ENCODE assay signal across 9 cellular contexts in the genomic region with DNA sequence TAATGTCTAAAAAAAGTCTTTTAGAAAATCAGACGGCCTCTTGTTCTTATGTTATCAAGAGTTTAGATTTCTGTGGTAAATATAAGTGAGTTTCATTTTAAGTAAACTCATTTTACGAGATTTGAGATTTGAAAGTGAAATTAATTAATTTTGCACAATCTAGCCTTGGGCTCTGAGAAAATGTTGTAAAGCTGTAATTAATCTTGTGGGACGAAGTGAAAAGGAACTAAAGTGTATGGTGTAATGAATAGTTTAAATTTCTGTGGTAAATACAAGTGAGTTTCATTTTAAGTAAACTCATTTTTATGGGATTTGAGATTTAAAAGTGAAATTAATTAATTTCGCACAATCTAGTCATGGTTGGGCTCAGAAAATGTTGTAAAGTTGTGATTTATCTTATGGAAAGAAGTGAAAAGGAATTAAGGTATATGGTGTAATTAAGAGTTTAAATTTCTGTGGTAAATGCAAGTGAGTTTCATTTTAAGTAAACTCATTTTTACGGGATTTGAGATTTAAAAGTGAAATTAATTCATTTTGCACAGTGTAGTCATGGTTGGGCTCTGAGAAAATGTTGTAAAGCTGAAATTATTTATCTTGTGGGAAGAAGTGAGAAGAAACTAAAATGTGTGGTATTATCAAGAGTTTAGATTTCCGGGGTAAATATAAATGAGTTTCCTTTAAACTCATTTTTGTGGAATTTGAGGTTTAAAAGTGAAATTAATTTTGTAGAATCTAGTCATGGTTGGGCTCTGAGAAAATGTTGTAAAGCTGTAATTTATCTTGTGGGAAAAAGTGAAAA. TPM values are rescaled to one million over a fixed set of nuclear protein-coding genes. Genes with fewer than 3 reads are reported as not detected.
DNase-seq lines count a peak whose midpoint lies in the region; ATAC-seq, FAIRE-seq and TF ChIP-seq lines count a peak whose summit lies in the region.
"Had no signal": no experiment of that assay in that cellular context is flagged by ENCODE, and none has a peak within 500 bp of the region (broad histone marks: within the 10 kb centered on the region; RNA-seq: fewer than 3 reads in every experiment).

No MANE protein-coding gene starts in this region.

- no peak overlapping the region for H3K23ac ChIP-seq in H1 (ENCODE audit: insufficient read length)

- peaks cover 2% of the 10 kb centered on the region; the same call in 1 of the 2 replicates for H3K23me2 ChIP-seq in H1 (ENCODE audit: low read depth, low read length)

- H3K4me1 Mint-ChIP-seq in CD14-positive monocyte, result peaks cover 20% of the 10 kb centered on the region

- no peak for ATAC-seq in HG03025 (IDR thresholded peaks at IDR 0.05; ENCODE audit: low FRiP score, unreplicated experiment)

- peaks cover 24 to 40% (median 34%) of the 10 kb centered on the region in 3 donors for H3K27me3 Mint-ChIP-seq in CD14-positive monocyte (ENCODE audit: low read depth in 3 of 3)

- H2AK5ac ChIP-seq in H1 (ENCODE audit: low read depth, low read length), result no peak overlapping the region

- TF ChIP-seq CTCF in CD14-positive monocyte (IDR thresholded peaks at IDR 0.05) (no peak), OCI-LY3 (IDR thresholded peaks at IDR 0.05; ENCODE audit: low read depth, low read length) (no peak), H1 (IDR thresholded peaks at IDR 0.05; ENCODE audit: control extremely low read depth in 1 of 3, insufficient read depth in 1 of 3, low read depth in 1 of 3, low read length in 3 of 3) (no peak), neutrophil (IDR thresholded peaks at IDR 0.05) (no peak)

- no peak overlapping the region for H4K91ac ChIP-seq in H1 (replicated peaks; ENCODE audit: insufficient read length, low read length)

- no peaks in the 10 kb centered on the region for H3K9me3 ChIP-seq in OCI-LY3 (ENCODE audit: insufficient read depth, low read length)
- no peaks in the 10 kb centered on the region for H3K9me3 ChIP-seq in H1 (ENCODE audit: insufficient read depth in 2 of 2, low read depth in 1 of 2, low read length in 1 of 2)
- H3K9me3 ChIP-seq in neutrophil, result no peaks in the 10 kb centered on the region

- 0 out of 2 replicates have a peak overlapping the region, but pooled peaks have one; percentile 25 for H4K8ac ChIP-seq in H1 (ENCODE audit: extremely low read depth, insufficient read depth, low read length)

- peaks cover 0 to 7% of the 10 kb centered on the region in 2 donors for H3K36me3 Mint-ChIP-seq in CD14-positive monocyte

- H4K20me1 ChIP-seq in OCI-LY3 (ENCODE audit: insufficient read depth, low read length) (no peaks in the 10 kb centered on the region), H1 (replicated peaks in 1 of 2; ENCODE audit: control insufficient read depth in 1 of 2, insufficient read depth in 2 of 2, low read length in 2 of 2) (peaks cover 0 to 2% of the 10 kb centered on the region in 2 experiments)

- WGBS in H1 (ENCODE audit: extremely low coverage in 1 of 2, insufficient coverage in 1 of 2, insufficient read length in 1 of 2, insufficient replicate concordance in 2 of 2, low coverage in 1 of 2, low lambda C conversion rate in 2 of 2, missing lambda C conversion rate in 1 of 2), 2 experiments, result 75% methylated on average over 6 of the region's 6 CpGs; no CpG with 5 or more reads in 1 of the 2 experiments

- H4K5ac ChIP-seq in H1 (ENCODE audit: insufficient read length, low read depth, low read length), result no peak overlapping the region

- peak overlapping the region; percentile 9; the same call in 1 of the 2 replicates for H3K4me2 ChIP-seq in OCI-LY3 (ENCODE audit: low read length)
- peak overlapping the region; percentile 83 to 96 for H3K4me2 ChIP-seq in H1 (ENCODE audit: insufficient read depth in 1 of 2, low read depth in 2 of 2, low read length in 2 of 2)

- no peak for TF ChIP-seq EP300 in H1 (IDR thresholded peaks at IDR 0.05; ENCODE audit: borderline replicate concordance in 1 of 2, low read depth in 2 of 2, low read length in 2 of 2)

- no peak for TF ChIP-seq RAD21 in H1 (IDR thresholded peaks at IDR 0.05 in 1 of 2, conservative IDR thresholded peaks at IDR 0.05 in 1 of 2; ENCODE audit: low read depth in 2 of 2, low read length in 2 of 2)

- H3K4me3 Mint-ChIP-seq in CD14-positive monocyte, result peak overlapping the region; percentile 83 to 96

- H3K4me1 ChIP-seq in OCI-LY3 (ENCODE audit: low read length) (peaks cover 12% of the 10 kb centered on the region), H1 (replicated peaks in 1 of 4; ENCODE audit: control insufficient read depth in 3 of 4, insufficient read depth in 4 of 4, low read length in 3 of 4) (peaks cover 0 to 2% (median 0%) of the 10 kb centered on the region in 4 experiments; a peak in 1 of 7 replicates), neutrophil (ENCODE audit: control insufficient read depth in 1 of 2, insufficient read depth in 1 of 2, low read depth in 1 of 2, low read length in 1 of 2) (peaks cover 16 to 20% of the 10 kb centered on the region in 2 experiments)

- H2BK20ac ChIP-seq in H1 (ENCODE audit: low read length), result no peak overlapping the region

- no peak overlapping the region for H2BK15ac ChIP-seq in H1 (ENCODE audit: low read length)

- H3K27ac ChIP-seq in OCI-LY3 (ENCODE audit: low read length) (no peak overlapping the region), H1 (ENCODE audit: low read depth, low read length) (no peak overlapping the region), neutrophil (no peak overlapping the region)

- no peaks in the 10 kb centered on the region for H3K27me3 ChIP-seq in OCI-LY3 (ENCODE audit: low read depth, low read length)
- peaks cover 0 to 16% (median 8%) of the 10 kb centered on the region in 4 experiments; a peak in 5 of 7 replicates for H3K27me3 ChIP-seq in H1 (replicated peaks in 1 of 4; ENCODE audit: control insufficient read depth in 3 of 4, extremely low read depth in 1 of 4, insufficient read depth in 3 of 4, low read length in 3 of 4)
- peaks cover 55% of the 10 kb centered on the region for H3K27me3 ChIP-seq in neutrophil

- intact Hi-C loops in CD14-positive monocyte (cut with micrococcal nuclease), result loop anchor here in 1 of 2 donors (10.0 kb wide), 1 partner anchor 1596 kb away; no protein-coding TSS in a partner anchor

- H3K18ac ChIP-seq in H1 (ENCODE audit: extremely low read depth, low read length), result no peak overlapping the region

- no peak overlapping the region for H3K4me3 ChIP-seq in OCI-LY3 (ENCODE audit: low read length)
- peak overlapping the region; percentile 42 to 66 (median 48); a peak in 7 of 8 replicates for H3K4me3 ChIP-seq in H1 (ENCODE audit: extremely low read depth in 1 of 4, insufficient read depth in 2 of 4, low read depth in 3 of 4, low read length in 4 of 4)
- peak overlapping the region; percentile 68 to 71 for H3K4me3 ChIP-seq in neutrophil (ENCODE audit: low read depth in 1 of 2, low read length in 1 of 2)

- no peak overlapping the region for H2BK12ac ChIP-seq in H1 (ENCODE audit: low read depth, low read length)

- H3K36me3 ChIP-seq in OCI-LY3 (replicated peaks; ENCODE audit: low read depth, low read length) (no peaks in the 10 kb centered on the region), H1 (ENCODE audit: control insufficient read depth in 2 of 4, insufficient read depth in 4 of 4, low read length in 3 of 4) (no peaks in the 10 kb centered on the region), neutrophil (no peaks in the 10 kb centered on the region)

- no peak overlapping the region for H2BK5ac ChIP-seq in H1 (ENCODE audit: low read depth, low read length)

- H3K4ac ChIP-seq in H1 (replicated peaks; ENCODE audit: insufficient read length, low read depth, low read length), result no peak overlapping the region

- no peak overlapping the region for H3K14ac ChIP-seq in H1 (ENCODE audit: insufficient read length)

- H3K9me3 Mint-ChIP-seq in CD14-positive monocyte, result peaks cover 0 to 22% (median 13%) of the 10 kb centered on the region in 7 donors

- no peak overlapping the region for H2AFZ ChIP-seq in OCI-LY3 (ENCODE audit: low read depth, low read length)
- no peak overlapping the region for H2AFZ ChIP-seq in H1 (ENCODE audit: low read length)

- POLR2A ChIA-PET in H1 (lab: Charles Lee; ENCODE audit: partially characterized antibody), result no interaction called here

- H2BK120ac ChIP-seq in H1 (replicated peaks; ENCODE audit: low read depth, low read length), result no peak overlapping the region

- TF ChIP-seq POLR2A in H1 (IDR thresholded peaks at IDR 0.05; ENCODE audit: control extremely low read depth in 1 of 2, low read depth in 2 of 2, low read length in 2 of 2), result no peak

- H3K56ac ChIP-seq in H1 (replicated peaks; ENCODE audit: insufficient read length, low read depth, low read length), result no peak overlapping the region

- no peak for DNase-seq in CD14-positive monocyte (ENCODE audit: low spot score)
- DNase-seq in H1 (ENCODE audit: low read depth in 1 of 2, low spot score in 2 of 2), result no peak
- DNase-seq in activated effector memory CD4-positive, alpha-beta T cell treated with anti-CD3 and anti-CD28 coated beads, Interleukin-2, amount 50 U/mL, for 16 hours, result no peak
- no peak for DNase-seq in AML-193 (lab: John Stamatoyannopoulos, UW)
- no peak for DNase-seq in MV-4-11 (lab: John Stamatoyannopoulos, UW)
- DNase-seq: Karpas-422 had no signal

- H3K9ac ChIP-seq in OCI-LY3 (ENCODE audit: low read length) (no peak overlapping the region), H1 (replicated peaks in 1 of 4; ENCODE audit: extremely low read depth in 1 of 4, low read depth in 3 of 4, low read length in 3 of 4) (no peak overlapping the region)

- peak overlapping the region in 2 of 7 donors; percentile 1 to 84 for H3K27ac Mint-ChIP-seq in CD14-positive monocyte

- FAIRE-seq in H1 (lab: Jason Lieb, UNC), result peak; percentile 60

- CTCF ChIA-PET in H1 (lab: Charles Lee; ENCODE audit: partially characterized antibody), result no interaction called here

- H3K79me1 ChIP-seq in H1 (ENCODE audit: low read depth, low read length), result no peaks in the 10 kb centered on the region

- H3K79me2 ChIP-seq in OCI-LY3 (ENCODE audit: low read length) (no peaks in the 10 kb centered on the region), H1 (ENCODE audit: control insufficient read depth in 1 of 2, insufficient read depth in 2 of 2, low read length in 2 of 2) (no peaks in the 10 kb centered on the region)

TF ChIP-seq in H1, 55 proteins besides CTCF, POLR2A, EP300 and RAD21 (continues in another document):
- no peak for TF ChIP-seq POLR2AphosphoS5 (IDR thresholded peaks at IDR 0.05; ENCODE audit: low read depth, low read length)

RNA-seq across cellular contexts. Expression of a gene that starts 1.6 kb away (rescaled TPM):
- polyA plus RNA-seq in CD14-positive monocyte (1 to 10 TPM in 1 of 2 donors, under 1 TPM in 1; 0.56 to 1.4 TPM), H1 (2011; rRNA removed) (1.4 and 2.2 TPM in 2 replicates)
- 2.0 and 2.5 TPM in 2 replicates for total RNA-seq in H1 (2021; fragmentation: NEBNext Ultra II Directional; extraction: Animal tissue kit (Norgen Biotek cat#: 25700))
- polyA plus RNA-seq in H1 (2011; cell fraction: cytosol; rRNA removed), result 2.6 TPM
- polyA plus RNA-seq in H1 (2011; cell fraction: nucleus; rRNA removed), result 2.4 TPM
- 1.1 to 1.7 TPM (median 1.5 TPM) in 4 replicates for polyA plus RNA-seq in H1 (2012, experiment 1 of 2)
- 0.09 TPM for polyA plus RNA-seq in H1 (2012, experiment 2 of 2)
- polyA plus RNA-seq in H1 (2013, experiment 1 of 2), result 4.3 TPM
- polyA plus RNA-seq in H1 (2013, experiment 2 of 2), result 4.3 TPM
- polyA minus RNA-seq in H1 (2011; rRNA and poly(A)+ RNA removed), result 3.2 and 3.4 TPM in 2 replicates
- not detected for polyA minus RNA-seq in H1 (2011; cell fraction: cytosol; rRNA and poly(A)+ RNA removed)
- polyA minus RNA-seq in H1 (2011; cell fraction: nucleus; rRNA and poly(A)+ RNA removed), result 1.7 TPM
